1 cellular context compared by ENCODE assay signal in genomic region chr12:132144115-132145071, GRCh38.
A peak's percentile ranks its signal among the peaks of the same experiment; 100 is the strongest.
TF ChIP-seq lines count a peak whose summit lies in the region.

A gene with protein sequence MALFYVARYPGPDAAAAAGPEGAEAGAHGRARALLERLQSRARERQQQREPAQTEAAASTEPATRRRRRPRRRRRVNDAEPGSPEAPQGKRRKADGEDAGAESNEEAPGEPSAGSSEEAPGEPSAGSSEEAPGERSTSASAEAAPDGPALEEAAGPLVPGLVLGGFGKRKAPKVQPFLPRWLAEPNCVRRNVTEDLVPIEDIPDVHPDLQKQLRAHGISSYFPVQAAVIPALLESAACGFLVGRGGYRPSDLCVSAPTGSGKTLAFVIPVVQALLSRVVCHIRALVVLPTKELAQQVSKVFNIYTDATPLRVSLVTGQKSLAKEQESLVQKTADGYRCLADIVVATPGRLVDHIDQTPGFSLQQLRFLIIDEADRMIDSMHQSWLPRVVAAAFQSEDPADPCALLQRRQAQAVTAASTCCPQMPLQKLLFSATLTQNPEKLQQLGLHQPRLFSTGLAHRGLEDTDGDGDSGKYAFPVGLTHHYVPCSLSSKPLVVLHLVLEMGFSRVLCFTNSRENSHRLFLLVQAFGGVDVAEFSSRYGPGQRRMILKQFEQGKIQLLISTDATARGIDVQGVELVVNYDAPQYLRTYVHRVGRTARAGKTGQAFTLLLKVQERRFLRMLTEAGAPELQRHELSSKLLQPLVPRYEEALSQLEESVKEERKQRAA (minus strand): TSS chr12:132144319. CDS start chr12:132144296, 23 bp downstream.
Gene NOC4L, plus strand, starts transcription at chr12:132144457. Its CDS starts 32 bp downstream, at chr12:132144489.

TF ChIP-seq in K562, 482 proteins besides CTCF, POLR2A, EP300 and RAD21 (continued from another document and continues in another):
- TF ChIP-seq FOXK2 (conservative IDR thresholded peaks at IDR 0.05 in 1 of 2, IDR thresholded peaks at IDR 0.05 in 1 of 2; ENCODE audit: low read depth in 2 of 2) (peak; percentile 82 to 88), MTA3 (IDR thresholded peaks at IDR 0.05; ENCODE audit: borderline replicate concordance) (peak; percentile 87; the same call in 1 of the 2 replicates), ZEB2 (IDR thresholded peaks at IDR 0.05) (no peak), MXI1 (IDR thresholded peaks at IDR 0.05; ENCODE audit: low read depth, low read length) (peak; percentile 96), KAT8 (IDR thresholded peaks at IDR 0.05; ENCODE audit: low read depth) (no peak), SIN3A (IDR thresholded peaks at IDR 0.05; ENCODE audit: borderline replicate concordance in 2 of 2, control insufficient read depth in 1 of 2, low read depth in 2 of 2, low read length in 2 of 2) (peak; percentile 98 to 99), ZZZ3 (IDR thresholded peaks at IDR 0.05) (no peak), ZNF274 (IDR thresholded peaks at IDR 0.05; ENCODE audit: borderline replicate concordance, low read depth, low read length) (no peak), ZNF143 (CRISPR knock-in tag; IDR thresholded peaks at IDR 0.05) (no peak), DACH1 (IDR thresholded peaks at IDR 0.05; ENCODE audit: partially characterized antibody) (peak; percentile 73), TRIM24 (IDR thresholded peaks at IDR 0.05) (no peak), CC2D1A (IDR thresholded peaks at IDR 0.05) (no peak), SIX5 (IDR thresholded peaks at IDR 0.05; ENCODE audit: borderline replicate concordance in 1 of 2, insufficient read depth in 1 of 2, low read depth in 1 of 2, low read length in 2 of 2) (peak; percentile 55 to 58; a peak in 3 of 4 replicates), XRCC3 (IDR thresholded peaks at IDR 0.05) (no peak), ILK (tag; IDR thresholded peaks at IDR 0.05; ENCODE audit: borderline replicate concordance, low read depth) (no peak), BHLHE40 (IDR thresholded peaks at IDR 0.05; ENCODE audit: low read length) (peak; percentile 97), ZBTB2 (IDR thresholded peaks at IDR 0.05) (0 out of 2 replicates have a peak, but pooled peaks have one; percentile 20), POLR2B (IDR thresholded peaks at IDR 0.05; ENCODE audit: low read depth, partially characterized antibody) (peak; percentile 24), CBX8 (IDR thresholded peaks at IDR 0.05; ENCODE audit: borderline replicate concordance, extremely low read depth, low read depth, low read length, poor library complexity, severe bottlenecking) (no peak), TSC22D4 (tag; IDR thresholded peaks at IDR 0.05) (no peak), DLX4 (CRISPR knock-in tag; IDR thresholded peaks at IDR 0.05) (no peak), ZC3H8 (IDR thresholded peaks at IDR 0.05) (no peak), PRMT5 (CRISPR knock-in tag; IDR thresholded peaks at IDR 0.05) (no peak), ETV5 (CRISPR knock-in tag; IDR thresholded peaks at IDR 0.05; ENCODE audit: low read depth) (peak; percentile 72; the same call in 1 of the 2 replicates), ZNF253 (CRISPR knock-in tag; conservative IDR thresholded peaks at IDR 0.05) (no peak), NELFE (IDR thresholded peaks at IDR 0.05; ENCODE audit: insufficient read depth, insufficient read length) (no peak), ZNF175 (CRISPR knock-in tag; IDR thresholded peaks at IDR 0.05; ENCODE audit: low read depth) (no peak), ZFX (CRISPR knock-in tag; IDR thresholded peaks at IDR 0.05) (peak; percentile 67), HES1 (IDR thresholded peaks at IDR 0.05; ENCODE audit: low read depth) (no peak), KLF6 (CRISPR knock-in tag; IDR thresholded peaks at IDR 0.05; ENCODE audit: borderline replicate concordance) (no peak), E2F4 (CRISPR knock-in tag; IDR thresholded peaks at IDR 0.05; ENCODE audit: low read depth) (no peak), HSF4 (CRISPR knock-in tag; IDR thresholded peaks at IDR 0.05; ENCODE audit: borderline replicate concordance) (no peak), KDM2B (CRISPR knock-in tag; IDR thresholded peaks at IDR 0.05) (0 out of 2 replicates have a peak, but pooled peaks have one; percentile 34), MITF (IDR thresholded peaks at IDR 0.05) (no peak), ZNF76 (CRISPR knock-in tag; IDR thresholded peaks at IDR 0.05; ENCODE audit: borderline replicate concordance) (no peak), ZNF134 (CRISPR knock-in tag; conservative IDR thresholded peaks at IDR 0.05) (no peak), TAF7 (tag; IDR thresholded peaks at IDR 0.05) (no peak), ETS2 (tag; IDR thresholded peaks at IDR 0.05; ENCODE audit: borderline replicate concordance, poor library complexity, severe bottlenecking) (no peak), ZNF764 (CRISPR knock-in tag; IDR thresholded peaks at IDR 0.05; ENCODE audit: low read depth) (no peak), ELK3 (CRISPR knock-in tag; IDR thresholded peaks at IDR 0.05) (no peak), TFAM (CRISPR knock-in tag; conservative IDR thresholded peaks at IDR 0.05) (no peak), SETDB1 (IDR thresholded peaks at IDR 0.05; ENCODE audit: low read length) (no peak)
- TF ChIP-seq, protein P1, sequence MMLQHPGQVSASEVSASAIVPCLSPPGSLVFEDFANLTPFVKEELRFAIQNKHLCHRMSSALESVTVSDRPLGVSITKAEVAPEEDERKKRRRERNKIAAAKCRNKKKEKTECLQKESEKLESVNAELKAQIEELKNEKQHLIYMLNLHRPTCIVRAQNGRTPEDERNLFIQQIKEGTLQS (IDR thresholded peaks at IDR 0.05): peak; percentile 94
- TF ChIP-seq, protein P1 (CRISPR knock-in tag; conservative IDR thresholded peaks at IDR 0.05): 0 out of 2 replicates have a peak, but pooled peaks have one; percentile 30
- TF ChIP-seq, protein P2, sequence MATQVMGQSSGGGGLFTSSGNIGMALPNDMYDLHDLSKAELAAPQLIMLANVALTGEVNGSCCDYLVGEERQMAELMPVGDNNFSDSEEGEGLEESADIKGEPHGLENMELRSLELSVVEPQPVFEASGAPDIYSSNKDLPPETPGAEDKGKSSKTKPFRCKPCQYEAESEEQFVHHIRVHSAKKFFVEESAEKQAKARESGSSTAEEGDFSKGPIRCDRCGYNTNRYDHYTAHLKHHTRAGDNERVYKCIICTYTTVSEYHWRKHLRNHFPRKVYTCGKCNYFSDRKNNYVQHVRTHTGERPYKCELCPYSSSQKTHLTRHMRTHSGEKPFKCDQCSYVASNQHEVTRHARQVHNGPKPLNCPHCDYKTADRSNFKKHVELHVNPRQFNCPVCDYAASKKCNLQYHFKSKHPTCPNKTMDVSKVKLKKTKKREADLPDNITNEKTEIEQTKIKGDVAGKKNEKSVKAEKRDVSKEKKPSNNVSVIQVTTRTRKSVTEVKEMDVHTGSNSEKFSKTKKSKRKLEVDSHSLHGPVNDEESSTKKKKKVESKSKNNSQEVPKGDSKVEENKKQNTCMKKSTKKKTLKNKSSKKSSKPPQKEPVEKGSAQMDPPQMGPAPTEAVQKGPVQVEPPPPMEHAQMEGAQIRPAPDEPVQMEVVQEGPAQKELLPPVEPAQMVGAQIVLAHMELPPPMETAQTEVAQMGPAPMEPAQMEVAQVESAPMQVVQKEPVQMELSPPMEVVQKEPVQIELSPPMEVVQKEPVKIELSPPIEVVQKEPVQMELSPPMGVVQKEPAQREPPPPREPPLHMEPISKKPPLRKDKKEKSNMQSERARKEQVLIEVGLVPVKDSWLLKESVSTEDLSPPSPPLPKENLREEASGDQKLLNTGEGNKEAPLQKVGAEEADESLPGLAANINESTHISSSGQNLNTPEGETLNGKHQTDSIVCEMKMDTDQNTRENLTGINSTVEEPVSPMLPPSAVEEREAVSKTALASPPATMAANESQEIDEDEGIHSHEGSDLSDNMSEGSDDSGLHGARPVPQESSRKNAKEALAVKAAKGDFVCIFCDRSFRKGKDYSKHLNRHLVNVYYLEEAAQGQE (CRISPR knock-in tag; IDR thresholded peaks at IDR 0.05; ENCODE audit: low read depth): peak; percentile 61; the same call in 1 of the 2 replicates
- TF ChIP-seq, protein P3, sequence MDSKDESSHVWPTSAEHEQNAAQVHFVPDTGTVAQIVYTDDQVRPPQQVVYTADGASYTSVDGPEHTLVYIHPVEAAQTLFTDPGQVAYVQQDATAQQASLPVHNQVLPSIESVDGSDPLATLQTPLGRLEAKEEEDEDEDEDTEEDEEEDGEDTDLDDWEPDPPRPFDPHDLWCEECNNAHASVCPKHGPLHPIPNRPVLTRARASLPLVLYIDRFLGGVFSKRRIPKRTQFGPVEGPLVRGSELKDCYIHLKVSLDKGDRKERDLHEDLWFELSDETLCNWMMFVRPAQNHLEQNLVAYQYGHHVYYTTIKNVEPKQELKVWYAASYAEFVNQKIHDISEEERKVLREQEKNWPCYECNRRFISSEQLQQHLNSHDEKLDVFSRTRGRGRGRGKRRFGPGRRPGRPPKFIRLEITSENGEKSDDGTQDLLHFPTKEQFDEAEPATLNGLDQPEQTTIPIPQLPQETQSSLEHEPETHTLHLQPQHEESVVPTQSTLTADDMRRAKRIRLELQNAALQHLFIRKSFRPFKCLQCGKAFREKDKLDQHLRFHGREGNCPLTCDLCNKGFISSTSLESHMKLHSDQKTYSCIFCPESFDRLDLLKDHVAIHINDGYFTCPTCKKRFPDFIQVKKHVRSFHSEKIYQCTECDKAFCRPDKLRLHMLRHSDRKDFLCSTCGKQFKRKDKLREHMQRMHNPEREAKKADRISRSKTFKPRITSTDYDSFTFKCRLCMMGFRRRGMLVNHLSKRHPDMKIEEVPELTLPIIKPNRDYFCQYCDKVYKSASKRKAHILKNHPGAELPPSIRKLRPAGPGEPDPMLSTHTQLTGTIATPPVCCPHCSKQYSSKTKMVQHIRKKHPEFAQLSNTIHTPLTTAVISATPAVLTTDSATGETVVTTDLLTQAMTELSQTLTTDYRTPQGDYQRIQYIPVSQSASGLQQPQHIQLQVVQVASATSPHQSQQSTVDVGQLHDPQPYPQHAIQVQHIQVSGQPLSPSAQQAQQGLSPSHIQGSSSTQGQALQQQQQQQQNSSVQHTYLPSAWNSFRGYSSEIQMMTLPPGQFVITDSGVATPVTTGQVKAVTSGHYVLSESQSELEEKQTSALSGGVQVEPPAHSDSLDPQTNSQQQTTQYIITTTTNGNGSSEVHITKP (IDR thresholded peaks at IDR 0.05; ENCODE audit: partially characterized antibody): no peak
- TF ChIP-seq, protein P4, sequence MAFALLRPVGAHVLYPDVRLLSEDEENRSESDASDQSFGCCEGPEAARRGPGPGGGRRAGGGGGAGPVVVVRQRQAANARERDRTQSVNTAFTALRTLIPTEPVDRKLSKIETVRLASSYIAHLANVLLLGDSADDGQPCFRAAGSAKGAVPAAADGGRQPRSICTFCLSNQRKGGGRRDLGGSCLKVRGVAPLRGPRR (CRISPR knock-in tag; IDR thresholded peaks at IDR 0.05): no peak
- TF ChIP-seq, protein P5, sequence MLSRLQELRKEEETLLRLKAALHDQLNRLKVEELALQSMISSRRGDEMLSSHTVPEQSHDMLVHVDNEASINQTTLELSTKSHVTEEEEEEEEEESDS (CRISPR knock-in tag; IDR thresholded peaks at IDR 0.05): no peak
